In the genomic region with DNA sequence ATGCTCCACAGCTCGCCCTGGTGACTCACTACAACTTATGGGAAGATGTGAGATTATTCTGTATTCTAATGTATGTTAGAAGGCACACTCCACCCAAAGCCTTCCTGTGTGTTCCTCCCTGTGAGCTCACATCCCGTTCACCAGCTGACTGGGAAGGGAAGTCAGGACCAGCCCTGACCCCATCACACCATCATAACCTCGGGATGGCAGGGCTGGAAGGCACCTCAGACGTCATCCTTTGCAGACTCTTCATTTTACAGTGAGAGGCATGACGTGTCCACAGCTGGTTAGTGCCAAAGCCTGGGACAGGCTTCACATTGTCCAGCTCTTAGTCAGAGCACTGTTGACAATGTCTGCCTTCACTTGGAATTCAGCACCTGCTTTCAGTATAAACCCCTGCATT, we compare ENCODE assay signal across 1 cellular context.
A peak's percentile ranks its signal among the peaks of the same experiment; 100 is the strongest.
TF ChIP-seq lines count a peak whose summit lies in the region.

No MANE protein-coding gene starts in this region.

TF ChIP-seq in SK-N-SH, 30 proteins besides CTCF, POLR2A, EP300 and RAD21 (continued from another document):
- TF ChIP-seq, protein P1, sequence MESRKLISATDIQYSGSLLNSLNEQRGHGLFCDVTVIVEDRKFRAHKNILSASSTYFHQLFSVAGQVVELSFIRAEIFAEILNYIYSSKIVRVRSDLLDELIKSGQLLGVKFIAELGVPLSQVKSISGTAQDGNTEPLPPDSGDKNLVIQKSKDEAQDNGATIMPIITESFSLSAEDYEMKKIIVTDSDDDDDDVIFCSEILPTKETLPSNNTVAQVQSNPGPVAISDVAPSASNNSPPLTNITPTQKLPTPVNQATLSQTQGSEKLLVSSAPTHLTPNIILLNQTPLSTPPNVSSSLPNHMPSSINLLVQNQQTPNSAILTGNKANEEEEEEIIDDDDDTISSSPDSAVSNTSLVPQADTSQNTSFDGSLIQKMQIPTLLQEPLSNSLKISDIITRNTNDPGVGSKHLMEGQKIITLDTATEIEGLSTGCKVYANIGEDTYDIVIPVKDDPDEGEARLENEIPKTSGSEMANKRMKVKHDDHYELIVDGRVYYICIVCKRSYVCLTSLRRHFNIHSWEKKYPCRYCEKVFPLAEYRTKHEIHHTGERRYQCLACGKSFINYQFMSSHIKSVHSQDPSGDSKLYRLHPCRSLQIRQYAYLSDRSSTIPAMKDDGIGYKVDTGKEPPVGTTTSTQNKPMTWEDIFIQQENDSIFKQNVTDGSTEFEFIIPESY (IDR thresholded peaks at IDR 0.05; ENCODE audit: borderline replicate concordance, low read depth) = 0 out of 2 replicates have a peak, but pooled peaks have one; percentile 34
- TF ChIP-seq JUND (IDR thresholded peaks at IDR 0.05) (peak; percentile 62), NFIC (IDR thresholded peaks at IDR 0.05; ENCODE audit: borderline replicate concordance) (peak; percentile 43; the same call in 1 of the 2 replicates)
